In the genomic region with DNA sequence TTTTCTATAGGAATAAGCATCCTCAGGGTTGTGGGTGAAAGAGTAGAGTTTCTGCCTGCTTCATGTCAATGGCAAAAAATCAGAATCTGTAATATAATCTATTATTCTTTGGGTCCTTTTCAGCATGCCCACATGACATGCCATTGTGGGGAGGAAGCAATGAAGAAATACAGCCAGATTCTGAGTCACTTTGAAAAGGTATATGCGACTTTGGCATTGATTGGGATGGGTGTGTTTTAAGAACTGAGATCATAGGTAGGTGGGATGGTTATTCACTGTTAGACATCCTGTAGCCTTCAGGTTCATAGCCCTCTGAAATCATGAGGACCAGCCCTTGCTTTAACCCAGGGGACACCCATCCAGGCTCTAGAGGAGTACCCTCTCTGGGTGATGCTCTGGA, we compare ENCODE assay signal across 24 cellular contexts. TPM values are rescaled to one million over a fixed set of nuclear protein-coding genes. Genes with fewer than 3 reads are reported as not detected.
"Had no signal": no experiment of that assay in that cellular context is flagged by ENCODE, and none has a peak within 500 bp of the region (broad histone marks: within the 10 kb centered on the region; RNA-seq: fewer than 3 reads in every experiment).

No MANE protein-coding gene starts in this region.

- ATAC-seq: Panc1, Right ventricle myocardium inferior, SK-N-SH treated with all-trans-retinoic acid at 6 μM for 48 hours had no signal

- H3K27ac ChIP-seq: HL-60, RWPE1, SJCRH30 had no signal

- FAIRE-seq: HTR-8/SVneo had no signal

- H3K36me3 ChIP-seq: MG63, SJCRH30 had no signal

- H3K9me3 ChIP-seq: MG63, SJCRH30 had no signal

- DNase-seq: KBM-7, MG63, NCI-H1092, NCI-H1105 treated with DMSO at 0.1 percent for 48 hours, NCI-H1417 treated with DMSO at 0.1 percent for 48 hours, NCI-H146, NCI-H1694 treated with DMSO at 0.1 percent for 48 hours, NCI-H1930, NCI-H2081, NCI-H2107, NCI-H2227 treated with DMSO at 0.1 percent for 48 hours, NCI-H524, NCI-H526 treated with DMSO at 0.1 percent for 48 hours, NCI-H748 treated with DMSO at 0.1 percent for 48 hours, SHP77 treated with DMSO at 0.1 percent for 48 hours, SJCRH30 had no signal

- H3K4me1 ChIP-seq: SJCRH30 had no signal

- H3K27me3 ChIP-seq: SJCRH30 had no signal

- H3K4me3 ChIP-seq: MG63, SJCRH30 had no signal

RNA-seq across cellular contexts. Expression of a gene that starts 1.8 kb away (rescaled TPM):
- total RNA-seq: LHCN-M2, NCI-H460, Right ventricle myocardium inferior, SJCRH30 had no signal

RNA-seq across cellular contexts. Expression of a gene that starts 30.0 kb away (rescaled TPM):
- total RNA-seq: NCI-H460, Right ventricle myocardium inferior, SJCRH30 had no signal

RNA-seq across cellular contexts. Expression of a gene that starts 54.5 kb away (rescaled TPM):
- total RNA-seq: LHCN-M2, NCI-H460, SJCRH30 had no signal
